ENCODE assay signal across 1 cellular context in genomic region chr5:179668404-179668803, GRCh38.
TF ChIP-seq lines count a peak whose summit lies in the region.

No MANE protein-coding gene starts in this region.

TF ChIP-seq in K562, 482 proteins besides CTCF, POLR2A, EP300 and RAD21 (continues in another document):
- TF ChIP-seq KDM1A (IDR thresholded peaks at IDR 0.05) = no peak
- TF ChIP-seq ZBTB11 (CRISPR knock-in tag; IDR thresholded peaks at IDR 0.05) = no peak
- no peak for TF ChIP-seq ETS2 (tag; IDR thresholded peaks at IDR 0.05; ENCODE audit: borderline replicate concordance, poor library complexity, severe bottlenecking)
- peak; percentile 68; the same call in 1 of the 2 replicates for TF ChIP-seq CC2D1A (IDR thresholded peaks at IDR 0.05)
- TF ChIP-seq RCOR1 (IDR thresholded peaks at IDR 0.05; ENCODE audit: borderline replicate concordance in 1 of 2, low read depth in 2 of 2, low read length in 2 of 2) = peak; percentile 34 to 79; a peak in 1 of 4 replicates
- TF ChIP-seq ARID4B (CRISPR knock-in tag; IDR thresholded peaks at IDR 0.05) = no peak
- peak; percentile 42; the same call in 1 of the 2 replicates for TF ChIP-seq BHLHE40 (IDR thresholded peaks at IDR 0.05; ENCODE audit: low read length)
- peak; percentile 65; the same call in 1 of the 2 replicates for TF ChIP-seq MYC (IDR thresholded peaks at IDR 0.05; ENCODE audit: low read depth, low read length)
- no peak for TF ChIP-seq MYC (CRISPR knock-in tag; IDR thresholded peaks at IDR 0.05; ENCODE audit: borderline replicate concordance, low read depth)
- TF ChIP-seq TCFL5 (CRISPR knock-in tag; conservative IDR thresholded peaks at IDR 0.05) = no peak
- no peak for TF ChIP-seq TCF7L2 (IDR thresholded peaks at IDR 0.05; ENCODE audit: low read depth, low read length)
- TF ChIP-seq ZMIZ1 (IDR thresholded peaks at IDR 0.05; ENCODE audit: low read depth in 2 of 2, low read length in 2 of 2) = 0 out of 4 replicates have a peak, but pooled peaks of 1 of the 2 experiments have one; percentile 45
- no peak for TF ChIP-seq NCOR1 (IDR thresholded peaks at IDR 0.05)
- TF ChIP-seq TRIM28 (IDR thresholded peaks at IDR 0.05) = no peak
- TF ChIP-seq ZNF224 (CRISPR knock-in tag; IDR thresholded peaks at IDR 0.05) = no peak
- no peak for TF ChIP-seq ZC3H8 (IDR thresholded peaks at IDR 0.05)
- TF ChIP-seq ZNF217 (CRISPR knock-in tag; IDR thresholded peaks at IDR 0.05) = no peak
- peak; percentile 68 for TF ChIP-seq DEAF1 (CRISPR knock-in tag; IDR thresholded peaks at IDR 0.05)
- no peak for TF ChIP-seq KLF6 (CRISPR knock-in tag; IDR thresholded peaks at IDR 0.05; ENCODE audit: borderline replicate concordance)
- no peak for TF ChIP-seq ZNF408 (CRISPR knock-in tag; IDR thresholded peaks at IDR 0.05; ENCODE audit: low read depth)
- no peak for TF ChIP-seq CBX8 (IDR thresholded peaks at IDR 0.05; ENCODE audit: borderline replicate concordance, extremely low read depth, low read depth, low read length, poor library complexity, severe bottlenecking)
- no peak for TF ChIP-seq DDX20 (tag; IDR thresholded peaks at IDR 0.05; ENCODE audit: low read depth)
- TF ChIP-seq SMAD4 (CRISPR knock-in tag; conservative IDR thresholded peaks at IDR 0.05) = no peak
- TF ChIP-seq FOXJ2 (tag; IDR thresholded peaks at IDR 0.05) = no peak
- 0 out of 2 replicates have a peak, but pooled peaks have one; percentile 14 for TF ChIP-seq PML (IDR thresholded peaks at IDR 0.05; ENCODE audit: low read length)
- TF ChIP-seq ZBTB26 (CRISPR knock-in tag; IDR thresholded peaks at IDR 0.05) = no peak
- TF ChIP-seq TCF3 (CRISPR knock-in tag; IDR thresholded peaks at IDR 0.05) = no peak; the same call in 1 of the 2 replicates
- no peak for TF ChIP-seq E2F5 (CRISPR knock-in tag; IDR thresholded peaks at IDR 0.05)
- TF ChIP-seq CEBPB (tag; IDR thresholded peaks at IDR 0.05) = no peak
- TF ChIP-seq SPI1 (IDR thresholded peaks at IDR 0.05; ENCODE audit: borderline replicate concordance, low read depth, low read length) = no peak
- TF ChIP-seq XRCC4 (IDR thresholded peaks at IDR 0.05; ENCODE audit: extremely low read depth, insufficient read depth, insufficient read length) = no peak
- no peak for TF ChIP-seq COPS2 (conservative IDR thresholded peaks at IDR 0.05)
- no peak for TF ChIP-seq HDAC6 (IDR thresholded peaks at IDR 0.05; ENCODE audit: low read depth, low read length)
- TF ChIP-seq ATF2 (CRISPR knock-in tag; IDR thresholded peaks at IDR 0.05) = no peak
- TF ChIP-seq GTF2E2 (tag; IDR thresholded peaks at IDR 0.05) = no peak
- no peak for TF ChIP-seq ZNF766 (CRISPR knock-in tag; conservative IDR thresholded peaks at IDR 0.05)
- peak; percentile 25; the same call in 1 of the 2 replicates for TF ChIP-seq CEBPG (CRISPR knock-in tag; IDR thresholded peaks at IDR 0.05)
- no peak for TF ChIP-seq CEBPG (tag; conservative IDR thresholded peaks at IDR 0.05 in 1 of 2, IDR thresholded peaks at IDR 0.05 in 1 of 2)
- TF ChIP-seq HDAC8 (tag; IDR thresholded peaks at IDR 0.05) = no peak
- no peak for TF ChIP-seq ZNF584 (CRISPR knock-in tag; IDR thresholded peaks at IDR 0.05; ENCODE audit: low read depth)
- TF ChIP-seq TFAP4 (CRISPR knock-in tag; IDR thresholded peaks at IDR 0.05; ENCODE audit: borderline replicate concordance) = no peak
- TF ChIP-seq LARP7 (IDR thresholded peaks at IDR 0.05) = no peak
- peak; percentile 68 for TF ChIP-seq CTCFL (IDR thresholded peaks at IDR 0.05; ENCODE audit: borderline replicate concordance, insufficient read depth, low read depth, low read length, poor library complexity, severe bottlenecking)
- TF ChIP-seq USF1 (CRISPR knock-in tag; IDR thresholded peaks at IDR 0.05) = peak; percentile 43
